21 cellular contexts compared by ENCODE assay signal in genomic region chr13:20506676-20507075, GRCh38. TPM values are rescaled to one million over a fixed set of nuclear protein-coding genes. Genes with fewer than 3 reads are reported as not detected.
DNase-seq lines count a peak whose midpoint lies in the region; ATAC-seq and TF ChIP-seq lines count a peak whose summit lies in the region.
"Had no signal": no experiment of that assay in that cellular context is flagged by ENCODE, and none has a peak within 500 bp of the region (broad histone marks: within the 10 kb centered on the region; RNA-seq: fewer than 3 reads in every experiment).

No MANE protein-coding gene starts in this region.

- POLR2A ChIA-PET in SK-N-SH (lab: Yijun Ruan, JAX) = no interaction called here

- no peak overlapping the region for H3K4me2 ChIP-seq in SK-N-SH
- H3K4me2 ChIP-seq in hepatocyte = no peak overlapping the region

- no peak for TF ChIP-seq EP300 in SK-N-SH (IDR thresholded peaks at IDR 0.05; ENCODE audit: borderline replicate concordance in 1 of 2, low read depth in 1 of 2, low read length in 1 of 2)

- WGBS in SK-N-SH (ENCODE audit: low lambda C conversion rate) = 57% methylated on average over 4 of the region's 4 CpGs
- WGBS in hepatocyte (ENCODE audit: low lambda C conversion rate, missing lambda C conversion rate) = 84% methylated on average over 4 of the region's 4 CpGs

- H3K4me3 ChIP-seq in SK-N-SH (ENCODE audit: low read depth in 2 of 2, low read length in 1 of 2) (no peak overlapping the region), hepatocyte (no peak overlapping the region)

- peaks cover 0 to 15% of the 10 kb centered on the region in 2 experiments for H3K36me3 ChIP-seq in SK-N-SH (replicated peaks in 1 of 2; ENCODE audit: control insufficient read depth in 1 of 2, insufficient read depth in 2 of 2, low read length in 1 of 2)
- H3K36me3 ChIP-seq in hepatocyte (replicated peaks; ENCODE audit: insufficient read depth, low read depth) = no peaks in the 10 kb centered on the region

- no peak overlapping the region for H3K27ac Mint-ChIP-seq in osteocyte (ENCODE audit: unreplicated experiment)
- H3K27ac Mint-ChIP-seq: B cell; CD4-positive, CD25-positive, alpha-beta regulatory T cell had no signal

- no peaks in the 10 kb centered on the region for H3K27me3 Mint-ChIP-seq in osteocyte (ENCODE audit: unreplicated experiment)
- H3K27me3 Mint-ChIP-seq: B cell; CD4-positive, CD25-positive, alpha-beta regulatory T cell; IgD-negative memory B cell had no signal

- H3K9me3 Mint-ChIP-seq in osteocyte (ENCODE audit: unreplicated experiment) = no peaks in the 10 kb centered on the region
- H3K9me3 Mint-ChIP-seq: CD4-positive, CD25-positive, alpha-beta regulatory T cell; IgD-negative memory B cell had no signal

- TF ChIP-seq CTCF in SK-N-SH (IDR thresholded peaks at IDR 0.05) = no peak
- TF ChIP-seq CTCF in VCaP (conservative IDR thresholded peaks at IDR 0.05) = no peak
- no peak for TF ChIP-seq CTCF in hepatocyte (IDR thresholded peaks at IDR 0.05; ENCODE audit: poor library complexity)
- TF ChIP-seq CTCF in osteocyte (IDR thresholded peaks at IDR 0.05) = no peak

- DNase-seq in SK-N-SH (no peak), hepatocyte (ENCODE audit: low spot score) (no peak), pons (ENCODE audit: low spot score) (no peak), osteocyte (ENCODE audit: extremely low spot score, unreplicated experiment) (no peak)
- DNase-seq: CD4-positive, CD25-positive, alpha-beta regulatory T cell; GOT3; HCEC 1CT; NCI-H1048; NCI-H1417; NCI-H1694; NCI-H2029 treated with DMSO at 0.1 percent for 48 hours; NCI-H526 treated with DMSO at 0.1 percent for 48 hours; SHP77 had no signal

- CTCF ChIA-PET in SK-N-SH (lab: Yijun Ruan, JAX) = no interaction called here

- no peaks in the 10 kb centered on the region for H3K27me3 ChIP-seq in SK-N-SH (ENCODE audit: insufficient read depth)
- no peaks in the 10 kb centered on the region for H3K27me3 ChIP-seq in hepatocyte

- TF ChIP-seq RAD21 in SK-N-SH (IDR thresholded peaks at IDR 0.05; ENCODE audit: low read length) = no peak

- peaks cover 10% of the 10 kb centered on the region for H3F3A ChIP-seq in SK-N-SH (replicated peaks; ENCODE audit: insufficient read depth)

- H3K27ac ChIP-seq in SK-N-SH (ENCODE audit: low read depth in 2 of 2, low read length in 1 of 2) (no peak overlapping the region), VCaP (peak overlapping the region; percentile 99), hepatocyte (peak overlapping the region; percentile 48)
- H3K27ac ChIP-seq: 22Rv1, RWPE1 had no signal

- H4K20me1 ChIP-seq in SK-N-SH (ENCODE audit: insufficient read depth) (no peaks in the 10 kb centered on the region), hepatocyte (ENCODE audit: insufficient read depth, poor library complexity, severe bottlenecking) (no peaks in the 10 kb centered on the region)

- no peak overlapping the region for H3K9ac ChIP-seq in SK-N-SH

- H3K79me2 ChIP-seq in SK-N-SH (ENCODE audit: insufficient read depth) (no peaks in the 10 kb centered on the region), hepatocyte (no peaks in the 10 kb centered on the region)

- ATAC-seq in SK-N-SH treated with all-trans-retinoic acid at 6 μM for 48 hours (no peak), GM18868 (IDR thresholded peaks at IDR 0.05; ENCODE audit: unreplicated experiment) (no peak)
- ATAC-seq: Panc1 had no signal

- peaks cover 3% of the 10 kb centered on the region for H3K36me3 Mint-ChIP-seq in osteocyte (ENCODE audit: unreplicated experiment)

- peaks cover 8% of the 10 kb centered on the region for H3K4me1 Mint-ChIP-seq in osteocyte (ENCODE audit: unreplicated experiment)
- H3K4me1 Mint-ChIP-seq: B cell, IgD-negative memory B cell had no signal

- no peak overlapping the region for H3K4me3 Mint-ChIP-seq in osteocyte (ENCODE audit: unreplicated experiment)
- H3K4me3 Mint-ChIP-seq: B cell; CD4-positive, CD25-positive, alpha-beta regulatory T cell; IgD-negative memory B cell had no signal

- H3K9me3 ChIP-seq in SK-N-SH = no peaks in the 10 kb centered on the region
- H3K9me3 ChIP-seq in hepatocyte (ENCODE audit: low read depth) = no peaks in the 10 kb centered on the region

- H3K4me1 ChIP-seq in SK-N-SH (ENCODE audit: control insufficient read depth in 1 of 2, insufficient read depth in 2 of 2, low read depth in 1 of 2, low read length in 1 of 2) (peaks cover 4% of the 10 kb centered on the region in 2 experiments; a peak in 1 of 4 replicates), hepatocyte (ENCODE audit: insufficient read depth) (peaks cover 10% of the 10 kb centered on the region)

- no peak overlapping the region for H2AFZ ChIP-seq in SK-N-SH (ENCODE audit: low read depth)
- no peak overlapping the region for H2AFZ ChIP-seq in hepatocyte

- H3K9me2 ChIP-seq in SK-N-SH (no peaks in the 10 kb centered on the region), hepatocyte (replicated peaks; ENCODE audit: insufficient read depth) (no peaks in the 10 kb centered on the region)

TF ChIP-seq in SK-N-SH, 30 proteins besides CTCF, POLR2A, EP300 and RAD21:
- TF ChIP-seq GATA2 (CRISPR knock-in tag; IDR thresholded peaks at IDR 0.05) (peak; percentile 67), CHD2 (IDR thresholded peaks at IDR 0.05; ENCODE audit: low read length, partially characterized antibody) (peak; percentile 41), EZH2phosphoT487 (IDR thresholded peaks at IDR 0.05; ENCODE audit: borderline replicate concordance, low read depth) (no peak)

TF ChIP-seq in SK-N-SH treated with all-trans-retinoic acid at 6 μM for 48 hours, 23 proteins besides CTCF, POLR2A, EP300 and RAD21 (continues in another document):
- TF ChIP-seq BACH2 (CRISPR knock-in tag; IDR thresholded peaks at IDR 0.05; ENCODE audit: borderline replicate concordance) (no peak), SNAI2 (CRISPR knock-in tag; IDR thresholded peaks at IDR 0.05) (no peak), CREB5 (CRISPR knock-in tag; IDR thresholded peaks at IDR 0.05; ENCODE audit: low read depth) (no peak), CSDC2 (CRISPR knock-in tag; IDR thresholded peaks at IDR 0.05) (no peak), TOX (CRISPR knock-in tag; IDR thresholded peaks at IDR 0.05; ENCODE audit: borderline replicate concordance) (no peak), ISL1 (CRISPR knock-in tag; IDR thresholded peaks at IDR 0.05) (no peak), ARNTL (CRISPR knock-in tag; IDR thresholded peaks at IDR 0.05; ENCODE audit: borderline replicate concordance, low read depth) (no peak), ZFP3 (CRISPR knock-in tag; IDR thresholded peaks at IDR 0.05) (no peak), TCF4 (CRISPR knock-in tag; IDR thresholded peaks at IDR 0.05; ENCODE audit: borderline replicate concordance) (no peak)
- TF ChIP-seq, protein P1, sequence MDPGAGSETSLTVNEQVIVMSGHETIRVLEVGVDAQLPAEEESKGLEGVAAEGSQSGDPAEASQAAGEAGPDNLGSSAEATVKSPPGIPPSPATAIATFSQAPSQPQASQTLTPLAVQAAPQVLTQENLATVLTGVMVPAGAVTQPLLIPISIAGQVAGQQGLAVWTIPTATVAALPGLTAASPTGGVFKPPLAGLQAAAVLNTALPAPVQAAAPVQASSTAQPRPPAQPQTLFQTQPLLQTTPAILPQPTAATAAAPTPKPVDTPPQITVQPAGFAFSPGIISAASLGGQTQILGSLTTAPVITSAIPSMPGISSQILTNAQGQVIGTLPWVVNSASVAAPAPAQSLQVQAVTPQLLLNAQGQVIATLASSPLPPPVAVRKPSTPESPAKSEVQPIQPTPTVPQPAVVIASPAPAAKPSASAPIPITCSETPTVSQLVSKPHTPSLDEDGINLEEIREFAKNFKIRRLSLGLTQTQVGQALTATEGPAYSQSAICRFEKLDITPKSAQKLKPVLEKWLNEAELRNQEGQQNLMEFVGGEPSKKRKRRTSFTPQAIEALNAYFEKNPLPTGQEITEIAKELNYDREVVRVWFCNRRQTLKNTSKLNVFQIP (CRISPR knock-in tag; IDR thresholded peaks at IDR 0.05; ENCODE audit: borderline replicate concordance, low read depth) = no peak
- TF ChIP-seq, protein P2, sequence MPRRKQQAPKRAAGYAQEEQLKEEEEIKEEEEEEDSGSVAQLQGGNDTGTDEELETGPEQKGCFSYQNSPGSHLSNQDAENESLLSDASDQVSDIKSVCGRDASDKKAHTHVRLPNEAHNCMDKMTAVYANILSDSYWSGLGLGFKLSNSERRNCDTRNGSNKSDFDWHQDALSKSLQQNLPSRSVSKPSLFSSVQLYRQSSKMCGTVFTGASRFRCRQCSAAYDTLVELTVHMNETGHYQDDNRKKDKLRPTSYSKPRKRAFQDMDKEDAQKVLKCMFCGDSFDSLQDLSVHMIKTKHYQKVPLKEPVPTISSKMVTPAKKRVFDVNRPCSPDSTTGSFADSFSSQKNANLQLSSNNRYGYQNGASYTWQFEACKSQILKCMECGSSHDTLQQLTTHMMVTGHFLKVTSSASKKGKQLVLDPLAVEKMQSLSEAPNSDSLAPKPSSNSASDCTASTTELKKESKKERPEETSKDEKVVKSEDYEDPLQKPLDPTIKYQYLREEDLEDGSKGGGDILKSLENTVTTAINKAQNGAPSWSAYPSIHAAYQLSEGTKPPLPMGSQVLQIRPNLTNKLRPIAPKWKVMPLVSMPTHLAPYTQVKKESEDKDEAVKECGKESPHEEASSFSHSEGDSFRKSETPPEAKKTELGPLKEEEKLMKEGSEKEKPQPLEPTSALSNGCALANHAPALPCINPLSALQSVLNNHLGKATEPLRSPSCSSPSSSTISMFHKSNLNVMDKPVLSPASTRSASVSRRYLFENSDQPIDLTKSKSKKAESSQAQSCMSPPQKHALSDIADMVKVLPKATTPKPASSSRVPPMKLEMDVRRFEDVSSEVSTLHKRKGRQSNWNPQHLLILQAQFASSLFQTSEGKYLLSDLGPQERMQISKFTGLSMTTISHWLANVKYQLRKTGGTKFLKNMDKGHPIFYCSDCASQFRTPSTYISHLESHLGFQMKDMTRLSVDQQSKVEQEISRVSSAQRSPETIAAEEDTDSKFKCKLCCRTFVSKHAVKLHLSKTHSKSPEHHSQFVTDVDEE (CRISPR knock-in tag; IDR thresholded peaks at IDR 0.05) = no peak

RNA-seq across cellular contexts. Expression of gene CRYL1, which starts 19.0 kb away (rescaled TPM):
- polyA plus RNA-seq in SK-N-SH (2012; rRNA removed) = 34.8 and 35.6 TPM in 2 replicates
- 29.7 and 34.1 TPM in 2 replicates for polyA plus RNA-seq in SK-N-SH (2012; cell fraction: cytosol; rRNA removed)
- 17.4 and 17.5 TPM in 2 replicates for polyA plus RNA-seq in SK-N-SH (2012; cell fraction: nucleus; rRNA removed)
- total RNA-seq in hepatocyte = 64.4 and 66.2 TPM in 2 replicates
- polyA plus RNA-seq in hepatocyte = 52.6 and 65.5 TPM in 2 replicates
- 19.4 and 22.5 TPM in 2 replicates for total RNA-seq in osteocyte

Comparison
In these comparisons a context has a peak if more than half of its experiments do, and no peak if none do; other contexts are left out.
1. H3K27ac ChIP-seq: peak in VCaP (single experiment) and hepatocyte (single experiment); none in SK-N-SH (0 of 2).